Comparison of ENCODE assay signal across 35 cellular contexts in the genomic region with DNA sequence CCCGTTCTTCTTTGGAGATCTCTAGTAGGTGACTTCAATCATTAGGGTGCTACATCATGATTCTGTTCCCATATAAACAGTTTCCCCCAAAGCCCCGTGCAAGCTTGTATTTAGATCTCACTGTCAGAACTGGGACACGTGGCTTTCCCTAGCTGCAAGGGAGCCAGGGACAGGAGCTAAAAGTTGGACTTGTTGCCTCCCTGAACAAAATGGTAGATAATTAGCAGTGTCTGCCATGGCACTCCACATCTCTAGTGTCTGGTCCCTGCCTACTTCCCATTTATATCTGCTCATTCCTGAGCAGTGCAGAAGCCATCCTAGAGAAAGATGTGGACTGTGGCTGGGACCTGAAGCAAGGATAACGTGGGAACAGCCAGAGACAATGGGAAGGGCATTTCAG.
DNase-seq lines count a peak whose midpoint lies in the region; ATAC-seq, FAIRE-seq and TF ChIP-seq lines count a peak whose summit lies in the region.
"Had no signal": no experiment of that assay in that cellular context is flagged by ENCODE, and none has a peak within 500 bp of the region (broad histone marks: within the 10 kb centered on the region; RNA-seq: fewer than 3 reads in every experiment).

No MANE protein-coding gene starts in this region.

- H3K4me1 Mint-ChIP-seq in WTC11, result peaks cover 5% of the 10 kb centered on the region
- H3K4me1 Mint-ChIP-seq: B cell; CD14-positive monocyte; CD4-positive, alpha-beta memory T cell; CD4-positive, CD25-positive, alpha-beta regulatory T cell; CD8-positive, alpha-beta memory T cell had no signal

- no peak overlapping the region for H3K4me3 ChIP-seq in HepG2 (replicated peaks in 1 of 3; ENCODE audit: insufficient read depth in 1 of 3, low read depth in 2 of 3, low read length in 3 of 3)
- H3K4me3 ChIP-seq in right lobe of liver, result no peak overlapping the region
- no peak overlapping the region for H3K4me3 ChIP-seq in HEK293 (ENCODE audit: low read depth, low read length)
- H3K4me3 ChIP-seq in bronchial epithelial cell (ENCODE audit: low read depth, low read length), result no peak overlapping the region
- H3K4me3 ChIP-seq: A549; BLaER1; BLaER1 treated with 17β-estradiol and CSF1 and Interleukin-3, amounts not matched to agents 10 nM and 100 nM had no signal

- H3K27me3 ChIP-seq in HepG2 (ENCODE audit: control insufficient read depth in 1 of 2, insufficient read depth in 2 of 2, low read length in 2 of 2) (no peaks in the 10 kb centered on the region), right lobe of liver (no peaks in the 10 kb centered on the region), bronchial epithelial cell (ENCODE audit: control insufficient read depth, insufficient read depth, low read length) (no peaks in the 10 kb centered on the region)
- H3K27me3 ChIP-seq: BE2C; BLaER1; BLaER1 treated with 17β-estradiol and CSF1 and Interleukin-3, amounts not matched to agents 10 nM and 100 nM had no signal

- H3K27ac Mint-ChIP-seq in WTC11, result 0 out of 2 replicates have a peak overlapping the region, but pooled peaks have one; percentile 63
- H3K27ac Mint-ChIP-seq: B cell; CD14-positive monocyte; CD4-positive, alpha-beta memory T cell; CD4-positive, alpha-beta T cell; CD8-positive, alpha-beta memory T cell; CD8-positive, alpha-beta T cell had no signal

- no peak for DNase-seq in HepG2 (ENCODE audit: low spot score)
- DNase-seq in right lobe of liver, result no peak
- no peak for DNase-seq in WTC11 (ENCODE audit: low spot score)
- DNase-seq in bronchial epithelial cell (ENCODE audit: low read depth), result no peak
- DNase-seq in DMS 273 treated with DMSO at 0.1 percent for 48 hours (lab: John Stamatoyannopoulos, UW), result no peak
- no peak for DNase-seq in activated CD4-positive, alpha-beta T cell treated with anti-CD3 and anti-CD28 coated beads, Interleukin-2, amount 50 U/mL, for 4 hours
- DNase-seq: 8988T; ACHN; AML-193; BE2C; C1 segment of cervical spinal cord; Caco-2; Calu3; CD4-positive, alpha-beta memory T cell; CD4-positive, alpha-beta T cell; CD4-positive, CD25-positive, alpha-beta regulatory T cell; CD8-positive, alpha-beta memory T cell; CD8-positive, alpha-beta T cell; COR-L47; DMS153; DMS79; DMS79 treated with DMSO at 0.1 percent for 48 hours; DND-41; EL had no signal

- ATAC-seq in HepG2, result no peak
- no peak for ATAC-seq in right lobe of liver
- ATAC-seq in WTC11, result no peak
- ATAC-seq in GM19035 (IDR thresholded peaks at IDR 0.05; ENCODE audit: unreplicated experiment), result no peak
- ATAC-seq: A549; CD8-positive, alpha-beta T cell had no signal

- CTCF ChIA-PET in HepG2 (lab: Yijun Ruan, JAX; ENCODE audit: low intra/inter-chr PET ratio, low total read pairs) (no interaction called here), HEK293 (lab: Yijun Ruan, JAX) (interaction anchor here (0.6 kb wide), 1 partner anchor 633 kb away, joined by 3 read pairs; no protein-coding TSS in a partner anchor), WTC11 (lab: Charles Lee) (interaction anchor here (2.7 kb wide), 1 partner anchor 12 kb away, joined by 8 read pairs; no protein-coding TSS in a partner anchor)

- H3K27me3 Mint-ChIP-seq in WTC11 (ENCODE audit: low read depth), result no peaks in the 10 kb centered on the region; the same call in 1 of the 2 replicates
- H3K27me3 Mint-ChIP-seq: CD4-positive, CD25-positive, alpha-beta regulatory T cell had no signal

- no peak overlapping the region; the same call in 1 of the 2 replicates for H3K4me2 ChIP-seq in HepG2 (ENCODE audit: low read depth, low read length)
- H3K4me2 ChIP-seq: A549; BLaER1; BLaER1 treated with 17β-estradiol and CSF1 and Interleukin-3, amounts not matched to agents 10 nM and 100 nM had no signal

- H4K20me1 ChIP-seq in HepG2 (ENCODE audit: insufficient read depth, low read length), result no peaks in the 10 kb centered on the region
- H4K20me1 ChIP-seq: BLaER1; BLaER1 treated with 17β-estradiol and CSF1 and Interleukin-3, amounts not matched to agents 10 nM and 100 nM had no signal

- no peaks in the 10 kb centered on the region for H3K79me2 ChIP-seq in HepG2 (ENCODE audit: insufficient read depth, low read length)

- H3K27ac ChIP-seq in HepG2 (ENCODE audit: extremely low read length, insufficient read depth, low read length), result no peak overlapping the region
- no peak overlapping the region for H3K27ac ChIP-seq in right lobe of liver
- H3K27ac ChIP-seq in HEK293 (ENCODE audit: extremely low read depth, low read depth, low read length), result no peak overlapping the region
- H3K27ac ChIP-seq: 22Rv1; A549; BLaER1; BLaER1 treated with 17β-estradiol and CSF1 and Interleukin-3, amounts not matched to agents 10 nM and 100 nM; C4-2B had no signal

- H3K4me3 Mint-ChIP-seq in WTC11, result no peak overlapping the region
- H3K4me3 Mint-ChIP-seq: B cell; CD14-positive monocyte; CD4-positive, alpha-beta memory T cell; CD4-positive, alpha-beta T cell; CD4-positive, CD25-positive, alpha-beta regulatory T cell; CD8-positive, alpha-beta memory T cell; CD8-positive, alpha-beta T cell had no signal

- peaks cover 13% of the 10 kb centered on the region for H3K4me1 ChIP-seq in HepG2 (ENCODE audit: insufficient read depth, low read length)
- H3K4me1 ChIP-seq in right lobe of liver, result no peaks in the 10 kb centered on the region
- no peaks in the 10 kb centered on the region for H3K4me1 ChIP-seq in HEK293 (ENCODE audit: control insufficient read depth, insufficient read depth, low read length)
- H3K4me1 ChIP-seq: A549, BE2C had no signal

- H3K36me3 ChIP-seq in HepG2 (replicated peaks in 1 of 2; ENCODE audit: control insufficient read depth in 1 of 2, insufficient read depth in 2 of 2, low read length in 2 of 2) (no peaks in the 10 kb centered on the region), right lobe of liver (no peaks in the 10 kb centered on the region), HEK293 (ENCODE audit: control insufficient read depth in 2 of 2, insufficient read depth in 1 of 2, low read length in 2 of 2) (no peaks in the 10 kb centered on the region), bronchial epithelial cell (ENCODE audit: control insufficient read depth, insufficient read depth, low read length) (no peaks in the 10 kb centered on the region)
- H3K36me3 ChIP-seq: BE2C; BLaER1; BLaER1 treated with 17β-estradiol and CSF1 and Interleukin-3, amounts not matched to agents 10 nM and 100 nM had no signal

- in situ Hi-C loops in HepG2 (cut with HindIII; ENCODE audit: extremely low pct_ligation_motif_present, low pct_unique_long_range_greater_than_20kb), result no loop called here

- no TSS peak for BruUV-seq in HepG2 (replicated peaks; lab: Mats Ljungman, UMichigan)

- POLR2A ChIA-PET in HepG2 (lab: Yijun Ruan, JAX), result no interaction called here
- POLR2A ChIA-PET in HEK293 (lab: Yijun Ruan, JAX), result no interaction called here
- POLR2A ChIA-PET in WTC11 (lab: Charles Lee), result no interaction called here

- WGBS in HepG2 (ENCODE audit: low lambda C conversion rate), result 71% methylated on average over 4 of the region's 4 CpGs
- WGBS in right lobe of liver (ENCODE audit: insufficient coverage, low coverage, low lambda C conversion rate, missing lambda C conversion rate), result 72% methylated on average over 4 of the region's 4 CpGs

- FAIRE-seq in HepG2 (lab: Jason Lieb, UNC), result no peak
- FAIRE-seq in bronchial epithelial cell (lab: Jason Lieb, UNC), result peak; percentile 64
- FAIRE-seq: A204.1, A549, D721Med had no signal

- TF ChIP-seq EP300 in HepG2 (IDR thresholded peaks at IDR 0.05; ENCODE audit: low read depth in 2 of 2, low read length in 2 of 2) (no peak), HepG2 (CRISPR knock-in tag; IDR thresholded peaks at IDR 0.05; ENCODE audit: borderline replicate concordance) (no peak)

- TF ChIP-seq CTCF in HepG2 (CRISPR knock-in tag; IDR thresholded peaks at IDR 0.05), result no peak
- no peak for TF ChIP-seq CTCF in right lobe of liver (IDR thresholded peaks at IDR 0.05)
- TF ChIP-seq CTCF in HEK293 (tag by site-specific recombination; IDR thresholded peaks at IDR 0.05), result no peak
- TF ChIP-seq CTCF in WTC11 (IDR thresholded peaks at IDR 0.05), result no peak
- no peak for TF ChIP-seq CTCF in bronchial epithelial cell (IDR thresholded peaks at IDR 0.05; ENCODE audit: insufficient read depth, low read length, severe bottlenecking)

- TF ChIP-seq POLR2A in HepG2 (IDR thresholded peaks at IDR 0.05; ENCODE audit: insufficient read depth in 1 of 2, low read depth in 2 of 2, low read length in 2 of 2) (no peak), right lobe of liver (IDR thresholded peaks at IDR 0.05) (no peak)

- H2AFZ ChIP-seq in HepG2 (ENCODE audit: low read length), result no peak overlapping the region

- intact Hi-C loops in HepG2 (cut with micrococcal nuclease; ENCODE audit: unreplicated experiment) (no loop called here), right lobe of liver (cut with DNase I) (no loop called here)

- H3K9ac ChIP-seq in HepG2 (ENCODE audit: insufficient read depth, low read depth, low read length), result no peak overlapping the region
- H3K9ac ChIP-seq: BLaER1; BLaER1 treated with 17β-estradiol and CSF1 and Interleukin-3, amounts not matched to agents 10 nM and 100 nM had no signal

- no peak for TF ChIP-seq RAD21 in HepG2 (CRISPR knock-in tag; IDR thresholded peaks at IDR 0.05)

- no peaks in the 10 kb centered on the region for H3K9me3 ChIP-seq in HepG2 (ENCODE audit: low read length)
- H3K9me3 ChIP-seq in right lobe of liver, result no peaks in the 10 kb centered on the region
- H3K9me3 ChIP-seq in HEK293 (ENCODE audit: control insufficient read depth, insufficient read depth, low read depth, low read length), result no peaks in the 10 kb centered on the region
- H3K9me3 ChIP-seq: BE2C had no signal

- H3K36me3 Mint-ChIP-seq in WTC11, result peaks cover 24% of the 10 kb centered on the region
- H3K36me3 Mint-ChIP-seq: CD14-positive monocyte; CD4-positive, alpha-beta memory T cell; CD4-positive, CD25-positive, alpha-beta regulatory T cell; CD8-positive, alpha-beta memory T cell; CD8-positive, alpha-beta T cell had no signal

- peaks cover 33% of the 10 kb centered on the region for H3K9me3 Mint-ChIP-seq in WTC11
- H3K9me3 Mint-ChIP-seq: CD8-positive, alpha-beta T cell had no signal

TF ChIP-seq in HepG2, 621 proteins besides CTCF, POLR2A, EP300 and RAD21 (continues in another document):
- TF ChIP-seq ZMYM3 (CRISPR knock-in tag; IDR thresholded peaks at IDR 0.05), result no peak

TF ChIP-seq in HEK293, 187 proteins besides CTCF, POLR2A, EP300 and RAD21:
- TF ChIP-seq TRIM28 (IDR thresholded peaks at IDR 0.05; ENCODE audit: borderline replicate concordance, low read length) (peak; percentile 78; the same call in 1 of the 2 replicates), ZNF830 (tag by site-specific recombination; IDR thresholded peaks at IDR 0.05; ENCODE audit: low read depth) (no peak), ZNF610 (tag by site-specific recombination; IDR thresholded peaks at IDR 0.05; ENCODE audit: borderline replicate concordance) (no peak)

TF ChIP-seq in WTC11, 78 proteins besides CTCF, POLR2A, EP300 and RAD21 (continues in another document):
- TF ChIP-seq ZNF121 (CRISPR knock-in tag; IDR thresholded peaks at IDR 0.05) (no peak), TEAD4 (CRISPR knock-in tag; IDR thresholded peaks at IDR 0.05) (no peak)
